In the genomic region with DNA sequence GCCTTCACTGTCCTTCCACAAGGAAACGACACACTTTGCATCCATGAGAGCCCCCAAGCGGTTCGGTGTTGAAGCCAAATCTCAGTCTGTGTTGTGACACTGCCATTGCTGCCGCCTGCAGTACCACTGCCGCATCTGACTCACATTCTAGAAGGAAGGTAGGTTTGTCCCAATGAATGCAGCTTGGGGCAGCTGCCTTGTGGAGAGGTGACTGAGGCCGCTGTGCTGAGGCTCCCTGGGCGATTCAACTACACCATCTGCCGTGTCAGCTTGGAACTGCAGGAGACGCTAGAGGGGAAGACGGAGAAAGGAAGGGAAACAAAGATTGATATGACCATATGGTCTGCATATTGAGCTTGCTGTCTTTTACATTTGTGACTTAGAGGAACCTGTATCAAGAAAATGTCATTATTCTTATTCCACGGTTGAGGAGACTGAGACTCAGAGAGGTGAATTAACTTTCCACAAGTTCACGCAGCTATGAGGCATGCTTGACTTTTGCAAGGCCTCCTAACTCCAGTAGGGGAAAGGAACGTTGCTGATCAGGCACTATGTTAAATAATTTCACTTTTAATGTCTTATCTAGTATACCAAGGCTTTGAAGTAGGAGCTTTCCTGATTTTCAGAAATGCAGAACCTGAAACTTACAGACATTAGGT, we compare ENCODE assay signal across 8 cellular contexts. TPM values are rescaled to one million over a fixed set of nuclear protein-coding genes. Genes with fewer than 3 reads are reported as not detected.
DNase-seq lines count a peak whose midpoint lies in the region; ATAC-seq and TF ChIP-seq lines count a peak whose summit lies in the region.

No MANE protein-coding gene starts in this region.

- H3K27me3 ChIP-seq in lung (ENCODE audit: control insufficient read depth, insufficient read depth) = no peaks in the 10 kb centered on the region

- peaks cover 0 to 2% of the 10 kb centered on the region in 2 donors for H3K9me3 ChIP-seq in lung (ENCODE audit: control insufficient read depth in 2 of 2, insufficient read depth in 1 of 2, low read length in 1 of 2)

- H3K27ac ChIP-seq in lung (ENCODE audit: low read depth in 1 of 2, low read length in 1 of 2) = no peak overlapping the region

- 19 to 20% methylated on average over 13 of the region's 13 CpGs for WGBS in lung, 2 donors

- H3K4me1 ChIP-seq in lung (ENCODE audit: control insufficient read depth in 2 of 2, insufficient read depth in 2 of 2, low read length in 2 of 2) = no peaks in the 10 kb centered on the region

- H3K4me3 ChIP-seq in lung = no peak overlapping the region

- DNase-seq in COR-L47 (lab: John Stamatoyannopoulos, UW) = peak; percentile 99
- peak; percentile 99 for DNase-seq in NCI-H748 (lab: John Stamatoyannopoulos, UW; ENCODE audit: unreplicated experiment)
- DNase-seq in activated CD4-positive, alpha-beta T cell treated with anti-CD3 and anti-CD28 coated beads, Interleukin-2, amount 50 U/mL, for 1 hour = peak; percentile 65
- DNase-seq in dermis microvascular lymphatic vessel endothelial cell (ENCODE audit: low read depth in 2 of 2) = peak; percentile 34 to 77
- DNase-seq in lung (ENCODE audit: low spot score) = peak; percentile 72
- peak; percentile 53 to 56 for DNase-seq in stimulated activated CD8-positive, alpha-beta memory T cell treated with anti-CD3 and anti-CD28 coated beads, Interleukin-15, amount 100 ng/mL, for 48 hours (ENCODE audit: low read depth in 2 of 2)

- TF ChIP-seq CTCF in lung (IDR thresholded peaks at IDR 0.05; ENCODE audit: control extremely low read depth, extremely low read depth) = peak; percentile 70

- no peaks in the 10 kb centered on the region for H3K36me3 ChIP-seq in lung (ENCODE audit: control insufficient read depth in 2 of 2, insufficient read depth in 2 of 2, low read length in 2 of 2)

- ATAC-seq in GM19467 (IDR thresholded peaks at IDR 0.05; ENCODE audit: unreplicated experiment) = peak; percentile 95
- peak; percentile 92 for ATAC-seq in HG03558 (IDR thresholded peaks at IDR 0.05; ENCODE audit: extremely low read depth, unreplicated experiment)
- ATAC-seq in lung (ENCODE audit: insufficient read depth, low FRiP score) = peak; percentile 93

RNA-seq across cellular contexts. Expression of a gene that starts 43.5 kb away (rescaled TPM):
- total RNA-seq in dermis microvascular lymphatic vessel endothelial cell = 80.4 and 92.5 TPM in 2 replicates
- 100 to 1,000 TPM in 1 of 2 donors, 10 to 100 TPM in 1; 93.5 to 108 TPM for total RNA-seq in lung
- 10 to 100 TPM; 18.9 to 40.8 TPM for polyA plus RNA-seq in lung
